Comparison of ENCODE assay signal across 1 cellular context in the genomic region with DNA sequence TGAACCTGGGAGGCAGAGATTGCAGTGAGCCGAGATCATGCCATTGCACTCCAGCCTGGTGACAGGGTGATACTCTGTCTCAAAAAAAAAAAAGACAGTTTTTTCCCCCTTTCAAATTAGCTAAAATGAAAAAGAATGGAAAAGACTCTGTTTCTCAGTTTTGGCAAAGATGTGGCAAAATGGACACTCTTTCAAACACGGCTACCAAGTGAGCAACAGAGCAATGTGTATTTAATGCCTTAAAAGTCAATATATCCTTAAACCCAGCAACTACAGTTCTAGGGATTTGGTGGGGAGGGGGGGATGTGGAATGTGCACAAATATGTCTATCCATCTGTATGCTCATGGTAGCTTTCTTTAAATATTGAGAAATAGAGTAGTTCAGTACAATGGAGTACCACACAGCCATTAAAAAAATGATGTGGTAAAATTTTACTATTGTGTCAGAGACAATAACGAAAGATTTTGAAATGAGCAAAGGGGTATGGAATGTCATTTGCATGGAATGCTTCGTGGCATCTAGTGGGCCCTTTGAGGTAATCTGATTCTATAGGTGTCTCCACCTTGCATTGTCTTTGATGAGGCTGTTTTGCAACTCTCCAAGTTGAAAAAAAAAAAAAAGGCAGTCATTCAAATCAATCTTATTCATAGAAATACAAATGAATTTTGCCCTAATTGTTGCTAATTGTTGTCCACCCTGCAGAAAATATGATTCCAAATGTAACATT.
TF ChIP-seq lines count a peak whose summit lies in the region.

No MANE protein-coding gene starts in this region.

TF ChIP-seq in WTC11, 78 proteins besides CTCF, POLR2A, EP300 and RAD21 (continued from another document):
- TF ChIP-seq, protein P1, sequence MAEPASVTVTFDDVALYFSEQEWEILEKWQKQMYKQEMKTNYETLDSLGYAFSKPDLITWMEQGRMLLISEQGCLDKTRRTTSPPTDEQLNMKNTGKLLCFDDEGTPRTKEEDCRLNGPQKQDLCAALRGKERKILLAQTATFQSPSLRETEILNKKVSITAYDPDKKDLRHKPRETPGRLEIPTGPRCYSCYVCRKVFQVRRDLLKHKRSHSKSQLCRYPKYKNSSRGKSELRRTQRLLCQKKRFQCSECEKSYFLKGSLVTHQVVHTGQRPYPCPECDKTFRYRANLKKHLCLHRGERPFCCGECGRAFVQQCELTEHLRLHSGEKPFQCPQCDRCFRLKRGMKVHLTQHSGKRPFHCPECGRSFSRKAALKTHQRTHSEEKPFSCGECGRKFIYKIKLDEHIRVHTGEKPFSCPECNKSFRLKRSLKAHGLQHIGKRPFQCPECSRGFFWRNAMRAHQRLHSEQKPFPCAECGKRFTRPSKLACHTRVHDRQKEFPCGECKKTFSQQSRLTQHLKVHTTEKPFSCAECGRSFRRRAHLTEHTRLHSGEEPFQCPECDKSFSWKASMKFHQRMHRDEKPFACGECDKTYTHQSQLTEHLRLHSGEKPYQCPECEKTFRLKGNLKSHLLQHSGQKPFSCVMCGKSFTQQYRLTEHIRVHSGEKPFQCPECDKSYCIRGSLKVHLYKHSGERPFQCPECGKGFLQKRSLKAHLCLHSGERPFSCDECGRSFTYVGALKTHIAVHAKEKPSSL (CRISPR knock-in tag; conservative IDR thresholded peaks at IDR 0.05), result 0 out of 2 replicates have a peak, but pooled peaks have one; percentile 62
- no peak for TF ChIP-seq GTF2I (CRISPR knock-in tag; conservative IDR thresholded peaks at IDR 0.05)
- TF ChIP-seq ATF1 (CRISPR knock-in tag; IDR thresholded peaks at IDR 0.05), result no peak
- TF ChIP-seq, protein P2, sequence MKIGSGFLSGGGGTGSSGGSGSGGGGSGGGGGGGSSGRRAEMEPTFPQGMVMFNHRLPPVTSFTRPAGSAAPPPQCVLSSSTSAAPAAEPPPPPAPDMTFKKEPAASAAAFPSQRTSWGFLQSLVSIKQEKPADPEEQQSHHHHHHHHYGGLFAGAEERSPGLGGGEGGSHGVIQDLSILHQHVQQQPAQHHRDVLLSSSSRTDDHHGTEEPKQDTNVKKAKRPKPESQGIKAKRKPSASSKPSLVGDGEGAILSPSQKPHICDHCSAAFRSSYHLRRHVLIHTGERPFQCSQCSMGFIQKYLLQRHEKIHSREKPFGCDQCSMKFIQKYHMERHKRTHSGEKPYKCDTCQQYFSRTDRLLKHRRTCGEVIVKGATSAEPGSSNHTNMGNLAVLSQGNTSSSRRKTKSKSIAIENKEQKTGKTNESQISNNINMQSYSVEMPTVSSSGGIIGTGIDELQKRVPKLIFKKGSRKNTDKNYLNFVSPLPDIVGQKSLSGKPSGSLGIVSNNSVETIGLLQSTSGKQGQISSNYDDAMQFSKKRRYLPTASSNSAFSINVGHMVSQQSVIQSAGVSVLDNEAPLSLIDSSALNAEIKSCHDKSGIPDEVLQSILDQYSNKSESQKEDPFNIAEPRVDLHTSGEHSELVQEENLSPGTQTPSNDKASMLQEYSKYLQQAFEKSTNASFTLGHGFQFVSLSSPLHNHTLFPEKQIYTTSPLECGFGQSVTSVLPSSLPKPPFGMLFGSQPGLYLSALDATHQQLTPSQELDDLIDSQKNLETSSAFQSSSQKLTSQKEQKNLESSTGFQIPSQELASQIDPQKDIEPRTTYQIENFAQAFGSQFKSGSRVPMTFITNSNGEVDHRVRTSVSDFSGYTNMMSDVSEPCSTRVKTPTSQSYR (CRISPR knock-in tag; IDR thresholded peaks at IDR 0.05), result no peak
- no peak for TF ChIP-seq CBFB (CRISPR knock-in tag; IDR thresholded peaks at IDR 0.05; ENCODE audit: low read depth)
- TF ChIP-seq NFE2L1 (CRISPR knock-in tag; IDR thresholded peaks at IDR 0.05), result no peak
- TF ChIP-seq RORB (CRISPR knock-in tag; IDR thresholded peaks at IDR 0.05), result no peak
- TF ChIP-seq, protein P3, sequence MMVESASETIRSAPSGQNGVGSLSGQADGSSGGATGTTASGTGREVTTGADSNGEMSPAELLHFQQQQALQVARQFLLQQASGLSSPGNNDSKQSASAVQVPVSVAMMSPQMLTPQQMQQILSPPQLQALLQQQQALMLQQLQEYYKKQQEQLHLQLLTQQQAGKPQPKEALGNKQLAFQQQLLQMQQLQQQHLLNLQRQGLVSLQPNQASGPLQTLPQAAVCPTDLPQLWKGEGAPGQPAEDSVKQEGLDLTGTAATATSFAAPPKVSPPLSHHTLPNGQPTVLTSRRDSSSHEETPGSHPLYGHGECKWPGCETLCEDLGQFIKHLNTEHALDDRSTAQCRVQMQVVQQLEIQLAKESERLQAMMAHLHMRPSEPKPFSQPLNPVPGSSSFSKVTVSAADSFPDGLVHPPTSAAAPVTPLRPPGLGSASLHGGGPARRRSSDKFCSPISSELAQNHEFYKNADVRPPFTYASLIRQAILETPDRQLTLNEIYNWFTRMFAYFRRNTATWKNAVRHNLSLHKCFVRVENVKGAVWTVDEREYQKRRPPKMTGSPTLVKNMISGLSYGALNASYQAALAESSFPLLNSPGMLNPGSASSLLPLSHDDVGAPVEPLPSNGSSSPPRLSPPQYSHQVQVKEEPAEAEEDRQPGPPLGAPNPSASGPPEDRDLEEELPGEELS (CRISPR knock-in tag; IDR thresholded peaks at IDR 0.05), result no peak
- no peak for TF ChIP-seq SMAD3 (CRISPR knock-in tag; IDR thresholded peaks at IDR 0.05; ENCODE audit: borderline replicate concordance)
- TF ChIP-seq, protein P4, sequence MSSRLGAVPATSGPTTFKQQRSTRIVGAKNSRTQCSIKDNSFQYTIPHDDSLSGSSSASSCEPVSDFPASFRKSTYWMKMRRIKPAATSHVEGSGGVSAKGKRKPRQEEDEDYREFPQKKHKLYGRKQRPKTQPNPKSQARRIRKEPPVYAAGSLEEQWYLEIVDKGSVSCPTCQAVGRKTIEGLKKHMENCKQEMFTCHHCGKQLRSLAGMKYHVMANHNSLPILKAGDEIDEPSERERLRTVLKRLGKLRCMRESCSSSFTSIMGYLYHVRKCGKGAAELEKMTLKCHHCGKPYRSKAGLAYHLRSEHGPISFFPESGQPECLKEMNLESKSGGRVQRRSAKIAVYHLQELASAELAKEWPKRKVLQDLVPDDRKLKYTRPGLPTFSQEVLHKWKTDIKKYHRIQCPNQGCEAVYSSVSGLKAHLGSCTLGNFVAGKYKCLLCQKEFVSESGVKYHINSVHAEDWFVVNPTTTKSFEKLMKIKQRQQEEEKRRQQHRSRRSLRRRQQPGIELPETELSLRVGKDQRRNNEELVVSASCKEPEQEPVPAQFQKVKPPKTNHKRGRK (CRISPR knock-in tag; IDR thresholded peaks at IDR 0.05; ENCODE audit: borderline replicate concordance), result no peak
- TF ChIP-seq GABPB1 (CRISPR knock-in tag; IDR thresholded peaks at IDR 0.05), result no peak
- no peak for TF ChIP-seq ETV6 (CRISPR knock-in tag; IDR thresholded peaks at IDR 0.05)
TF ChIP-seq in WTC11: peak in this region for 8.
